ENCODE assay signal across 22 cellular contexts in genomic region chr12:113418213-113418879, GRCh38. TPM values are rescaled to one million over a fixed set of nuclear protein-coding genes. Genes with fewer than 3 reads are reported as not detected.
A peak's percentile ranks its signal among the peaks of the same experiment; 100 is the strongest.
DNase-seq lines count a peak whose midpoint lies in the region; ATAC-seq and TF ChIP-seq lines count a peak whose summit lies in the region.
"Had no signal": no experiment of that assay in that cellular context is flagged by ENCODE, and none has a peak within 500 bp of the region (broad histone marks: within the 10 kb centered on the region; RNA-seq: fewer than 3 reads in every experiment).

No MANE protein-coding gene starts in this region.

- no peak overlapping the region for H3K27ac ChIP-seq in upper lobe of right lung

- H3K4me1 ChIP-seq in mucosa of descending colon (ENCODE audit: low read depth) = no peaks in the 10 kb centered on the region
- peaks cover 24% of the 10 kb centered on the region for H3K4me1 ChIP-seq in upper lobe of right lung

- H3K36me3 Mint-ChIP-seq in type B pancreatic cell = no peaks in the 10 kb centered on the region
- H3K36me3 Mint-ChIP-seq: CD4-positive, alpha-beta memory T cell had no signal

- peak; percentile 52 for DNase-seq in left cardiac atrium
- no peak for DNase-seq in Right ventricle myocardium inferior (ENCODE audit: missing footprints)
- DNase-seq in fibroblast of mammary gland (ENCODE audit: low read depth) = peak; percentile 68
- DNase-seq in mucosa of descending colon = peak in 1 of 3 donors; percentile 17
- DNase-seq in upper lobe of right lung = peak; percentile 72
- DNase-seq in germinal center (ENCODE audit: low spot score) = no peak
- no peak for DNase-seq in type B pancreatic cell (ENCODE audit: extremely low spot score, unreplicated experiment)
- DNase-seq: activated CD4-positive, alpha-beta T cell treated with anti-CD3 and anti-CD28 coated beads for 36 hours; activated gamma-delta T cell treated with Interleukin-2 at 50 U/mL for 16 hours; anterior cingulate cortex; CD4-positive, alpha-beta memory T cell; NCI-H446; nucleus accumbens; stimulated activated naive B cell treated with anti-CD40 and anti-IgM and Interleukin-4, amounts not matched to agents 10 μg/mL and 1 μg/mL and 100 μg/mL, for 72 hours had no signal

- H3K27me3 ChIP-seq in upper lobe of right lung = no peaks in the 10 kb centered on the region
- H3K27me3 ChIP-seq: heart right ventricle had no signal

- ATAC-seq in left cardiac atrium (peak in 1 of 2 donors; percentile 53), Right ventricle myocardium inferior (no peak), mucosa of descending colon (peak; percentile 13), upper lobe of right lung (peak; percentile 31), GM18909 (IDR thresholded peaks at IDR 0.05; ENCODE audit: poor library complexity, unreplicated experiment) (no peak)
- ATAC-seq: activated CD4-positive, alpha-beta T cell treated with anti-CD3 and anti-CD28 coated beads for 36 hours; GM23338; stimulated activated naive B cell treated with anti-CD40 and anti-IgM and Interleukin-4, amounts not matched to agents 10 μg/mL and 1 μg/mL and 100 μg/mL, for 72 hours had no signal

- TF ChIP-seq CTCF in fibroblast of mammary gland (conservative IDR thresholded peaks at IDR 0.05; ENCODE audit: control insufficient read depth, insufficient read depth, low read depth, low read length) (no peak), mucosa of descending colon (IDR thresholded peaks at IDR 0.05) (no peak), upper lobe of right lung (IDR thresholded peaks at IDR 0.05) (no peak), type B pancreatic cell (conservative IDR thresholded peaks at IDR 0.05) (no peak)

- H3K27me3 Mint-ChIP-seq in type B pancreatic cell = no peaks in the 10 kb centered on the region

- peaks cover 20% of the 10 kb centered on the region for H3K4me1 Mint-ChIP-seq in type B pancreatic cell (ENCODE audit: unreplicated experiment)

- intact Hi-C loops in left cardiac atrium (cut with DNase I) = no loop called here
- intact Hi-C loops in Right ventricle myocardium inferior (cut with DNase I) = no loop called here
- intact Hi-C loops in mucosa of descending colon (cut with DNase I, micrococcal nuclease) = no loop called here
- intact Hi-C loops in upper lobe of right lung (cut with DNase I) = no loop called here

- H3K36me3 ChIP-seq in mucosa of descending colon (ENCODE audit: low read depth) = no peaks in the 10 kb centered on the region
- H3K36me3 ChIP-seq in upper lobe of right lung = no peaks in the 10 kb centered on the region
- H3K36me3 ChIP-seq: heart right ventricle had no signal

- no peak overlapping the region for H3K4me3 Mint-ChIP-seq in type B pancreatic cell
- H3K4me3 Mint-ChIP-seq: activated CD4-positive, alpha-beta T cell treated with anti-CD3 and anti-CD28 coated beads for 36 hours; CD4-positive, alpha-beta memory T cell; GM23338; stimulated activated naive B cell treated with anti-CD40 and anti-IgM and Interleukin-4, amounts not matched to agents 10 μg/mL and 1 μg/mL and 100 μg/mL, for 72 hours; T-helper 2 cell treated with Interferon-gamma antibody and Interleukin-4, amounts not matched to agents 5 μg/mL and 100 μg/mL, for 36 hours had no signal

- no peak overlapping the region for H3K27ac Mint-ChIP-seq in type B pancreatic cell
- H3K27ac Mint-ChIP-seq: activated CD4-positive, alpha-beta T cell treated with anti-CD3 and anti-CD28 coated beads for 36 hours; CD4-positive, alpha-beta memory T cell; GM23338; stimulated activated naive B cell treated with anti-CD40 and anti-IgM and Interleukin-4, amounts not matched to agents 10 μg/mL and 1 μg/mL and 100 μg/mL, for 72 hours; T-helper 2 cell treated with Interferon-gamma antibody and Interleukin-4, amounts not matched to agents 5 μg/mL and 100 μg/mL, for 36 hours had no signal

- no peaks in the 10 kb centered on the region for H3K9me3 ChIP-seq in mucosa of descending colon
- no peaks in the 10 kb centered on the region for H3K9me3 ChIP-seq in upper lobe of right lung
- H3K9me3 ChIP-seq: heart right ventricle had no signal

- H3K4me3 ChIP-seq in fibroblast of mammary gland (ENCODE audit: control insufficient read depth, low read depth, low read length) = no peak overlapping the region
- H3K4me3 ChIP-seq in mucosa of descending colon = no peak overlapping the region
- H3K4me3 ChIP-seq in upper lobe of right lung = no peak overlapping the region
- H3K4me3 ChIP-seq: GM23338, heart right ventricle had no signal

- H3K9me3 Mint-ChIP-seq in type B pancreatic cell = no peaks in the 10 kb centered on the region
- H3K9me3 Mint-ChIP-seq: GM23338; stimulated activated naive B cell treated with anti-CD40 and anti-IgM and Interleukin-4, amounts not matched to agents 10 μg/mL and 1 μg/mL and 100 μg/mL, for 72 hours; T-helper 2 cell treated with Interferon-gamma antibody and Interleukin-4, amounts not matched to agents 5 μg/mL and 100 μg/mL, for 36 hours had no signal

RNA-seq across cellular contexts. Expression of gene SDSL, which starts 3.8 kb away (rescaled TPM):
- total RNA-seq in left cardiac atrium (1 to 10 TPM; 4.2 to 7.0 TPM), Right ventricle myocardium inferior (8.5 TPM), mucosa of descending colon (10 to 100 TPM in 2 of 3 donors, 1 to 10 TPM in 1; 9.4 to 24.0 (median 15.7) TPM), upper lobe of right lung (10.7 TPM), type B pancreatic cell (ENCODE audit: low replicate concordance) (4.5 and 5.3 TPM in 2 replicates)
- total RNA-seq: GM23338 had no signal

RNA-seq across cellular contexts. Expression of gene SDS, which starts 14.7 kb away (rescaled TPM):
- under 1 TPM; 0.24 to 0.31 TPM for total RNA-seq in left cardiac atrium
- total RNA-seq in Right ventricle myocardium inferior = not detected
- 1 to 10 TPM in 2 of 3 donors, under 1 TPM in 1; 0.44 to 3.9 (median 3.2) TPM for total RNA-seq in mucosa of descending colon
- 2.4 TPM for total RNA-seq in upper lobe of right lung
- total RNA-seq in type B pancreatic cell (ENCODE audit: low replicate concordance) = not detected in 2 replicates
- total RNA-seq: A172; activated CD4-positive, alpha-beta T cell treated with anti-CD3 and anti-CD28 coated beads for 36 hours; endothelial cell of umbilical vein; GM23338 had no signal

RNA-seq across cellular contexts. Expression of gene LHX5, which starts 53.3 kb away (rescaled TPM):
- total RNA-seq in left cardiac atrium (not detected), Right ventricle myocardium inferior (not detected), mucosa of descending colon (not detected), upper lobe of right lung (not detected), type B pancreatic cell (ENCODE audit: low replicate concordance) (0.12 TPM in 1 of 2 replicates, not detected in the other)
- total RNA-seq: A172; activated CD4-positive, alpha-beta T cell treated with anti-CD3 and anti-CD28 coated beads for 36 hours; CD4-positive, alpha-beta memory T cell; endothelial cell of umbilical vein; GM23338; heart right ventricle; mucosa of gallbladder; ureter had no signal

RNA-seq across cellular contexts. Expression of gene PLBD2, which starts 60.0 kb away (rescaled TPM):
- 10 to 100 TPM; 47.5 to 48.7 TPM for total RNA-seq in left cardiac atrium
- total RNA-seq in Right ventricle myocardium inferior = 40.3 TPM
- 10 to 100 TPM; 14.3 to 27.8 (median 25.9) TPM for total RNA-seq in mucosa of descending colon
- 41.0 TPM for total RNA-seq in upper lobe of right lung
- 39.0 and 45.4 TPM in 2 replicates for total RNA-seq in type B pancreatic cell (ENCODE audit: low replicate concordance)

Comparison
In these comparisons a context has a peak if more than half of its experiments do, and no peak if none do; other contexts are left out.
1. DNase-seq: peak in left cardiac atrium (single experiment), fibroblast of mammary gland (single experiment) and upper lobe of right lung (single experiment); none in Right ventricle myocardium inferior (single experiment), germinal center (single experiment) and type B pancreatic cell (single experiment).
2. ATAC-seq: peak in mucosa of descending colon (single experiment) and upper lobe of right lung (single experiment); none in Right ventricle myocardium inferior (single experiment) and GM18909 (single experiment).